ENCODE assay signal across 11 cellular contexts in genomic region chr3:48427630-48427962, GRCh38. TPM values are rescaled to one million over a fixed set of nuclear protein-coding genes. Genes with fewer than 3 reads are reported as not detected.
DNase-seq lines count a peak whose midpoint lies in the region; ATAC-seq and TF ChIP-seq lines count a peak whose summit lies in the region.
"Had no signal": no experiment of that assay in that cellular context is flagged by ENCODE, and none has a peak within 500 bp of the region (broad histone marks: within the 10 kb centered on the region; RNA-seq: fewer than 3 reads in every experiment).

No MANE protein-coding gene starts in this region.

- TF ChIP-seq EP300 in upper lobe of left lung (IDR thresholded peaks at IDR 0.05), result no peak

- peak overlapping the region; percentile 77 for H3K9ac ChIP-seq in mucosa of stomach (ENCODE audit: low read length)

- no peak overlapping the region for H3K27ac ChIP-seq in ectodermal cell (ENCODE audit: insufficient read depth, low read depth, low read length, poor library complexity, severe bottlenecking)
- peak overlapping the region; percentile 16 to 95 (median 79) for H3K27ac ChIP-seq in upper lobe of left lung
- H3K27ac ChIP-seq: cardiac muscle cell had no signal

- TF ChIP-seq POLR2A in upper lobe of left lung (IDR thresholded peaks at IDR 0.05), result no peak

- H3K4me1 ChIP-seq in ectodermal cell (ENCODE audit: control insufficient read depth, insufficient read depth, low read length) (peaks cover 45% of the 10 kb centered on the region), mucosa of stomach (ENCODE audit: control insufficient read depth, insufficient read depth, low read length) (peaks cover 56% of the 10 kb centered on the region), upper lobe of left lung (peaks cover 29 to 52% (median 46%) of the 10 kb centered on the region in 4 donors)

- H3K27ac Mint-ChIP-seq in activated naive CD4-positive, alpha-beta T cell treated with anti-CD3 and anti-CD28 coated beads, Interleukin-2, amount 10 ng/mL, durations not matched to agents 7 days and 5 days, result no peak overlapping the region
- no peak overlapping the region for H3K27ac Mint-ChIP-seq in activated naive CD4-positive, alpha-beta T cell treated with anti-CD3 and anti-CD28 coated beads, Interleukin-2, amount 50 U/mL, for 72 hours

- H3K9me3 ChIP-seq in ectodermal cell (ENCODE audit: control insufficient read depth, low read length) (no peaks in the 10 kb centered on the region), mucosa of stomach (ENCODE audit: control insufficient read depth, low read length) (no peaks in the 10 kb centered on the region), upper lobe of left lung (no peaks in the 10 kb centered on the region)

- WGBS in ectodermal cell, 2 experiments, result 78 to 84% methylated on average over 9 of the region's 9 CpGs
- 74 to 77% methylated on average over 7 to 9 of the region's 9 CpGs for WGBS in upper lobe of left lung, 2 donors

- no peak for TF ChIP-seq CTCF in upper lobe of left lung (IDR thresholded peaks at IDR 0.05)

- no peak for DNase-seq in activated naive CD4-positive, alpha-beta T cell treated with anti-CD3 and anti-CD28 coated beads, Interleukin-2, amount 10 ng/mL, durations not matched to agents 7 days and 5 days
- DNase-seq in activated naive CD4-positive, alpha-beta T cell treated with anti-CD3 and anti-CD28 coated beads, Interleukin-2, amount 50 U/mL, for 72 hours (ENCODE audit: low spot score in 2 of 2), result no peak
- DNase-seq in upper lobe of left lung (no peak), DMS153 (lab: John Stamatoyannopoulos, UW) (no peak), NCI-H2171 treated with DMSO at 0.1 percent for 48 hours (lab: John Stamatoyannopoulos, UW) (no peak), iPS-NIHi7 (ENCODE audit: extremely low spot score) (no peak)
- DNase-seq: stimulated activated CD4-positive, alpha-beta T cell treated with anti-CD3 and anti-CD28 coated beads, Interleukin-12 subunit alpha, Interleukin-12 subunit beta, amount 100 ng/mL, for 4 hours had no signal

- H3K36me3 Mint-ChIP-seq in activated naive CD4-positive, alpha-beta T cell treated with anti-CD3 and anti-CD28 coated beads, Interleukin-2, amount 10 ng/mL, durations not matched to agents 7 days and 5 days, result peaks cover 11% of the 10 kb centered on the region
- no peaks in the 10 kb centered on the region for H3K36me3 Mint-ChIP-seq in activated naive CD4-positive, alpha-beta T cell treated with anti-CD3 and anti-CD28 coated beads, Interleukin-2, amount 50 U/mL, for 72 hours

- CTCF ChIA-PET in activated naive CD4-positive, alpha-beta T cell treated with anti-CD3 and anti-CD28 coated beads, Interleukin-2, amount 10 ng/mL, durations not matched to agents 7 days and 5 days (lab: Charles Lee), result no interaction called here

- ATAC-seq in activated naive CD4-positive, alpha-beta T cell treated with anti-CD3 and anti-CD28 coated beads, Interleukin-2, amount 50 U/mL, for 72 hours, result no peak
- ATAC-seq in upper lobe of left lung (ENCODE audit: low FRiP score in 2 of 2), result no peak

- H3K36me3 ChIP-seq in ectodermal cell (ENCODE audit: control insufficient read depth, insufficient read depth, low read length), result peaks cover 26% of the 10 kb centered on the region
- peaks cover 1% of the 10 kb centered on the region for H3K36me3 ChIP-seq in mucosa of stomach (ENCODE audit: control insufficient read depth, insufficient read depth, low read length)
- peaks cover 0 to 10% (median 5%) of the 10 kb centered on the region in 4 donors for H3K36me3 ChIP-seq in upper lobe of left lung
- H3K36me3 ChIP-seq: cardiac muscle cell had no signal

- peak overlapping the region; percentile 46 for H3K4me3 Mint-ChIP-seq in activated naive CD4-positive, alpha-beta T cell treated with anti-CD3 and anti-CD28 coated beads, Interleukin-2, amount 10 ng/mL, durations not matched to agents 7 days and 5 days

- H3K4me1 Mint-ChIP-seq in activated naive CD4-positive, alpha-beta T cell treated with anti-CD3 and anti-CD28 coated beads, Interleukin-2, amount 10 ng/mL, durations not matched to agents 7 days and 5 days, result peaks cover 13% of the 10 kb centered on the region

- H3K9me3 Mint-ChIP-seq in activated naive CD4-positive, alpha-beta T cell treated with anti-CD3 and anti-CD28 coated beads, Interleukin-2, amount 10 ng/mL, durations not matched to agents 7 days and 5 days, result no peaks in the 10 kb centered on the region
- no peaks in the 10 kb centered on the region for H3K9me3 Mint-ChIP-seq in activated naive CD4-positive, alpha-beta T cell treated with anti-CD3 and anti-CD28 coated beads, Interleukin-2, amount 50 U/mL, for 72 hours

- peak overlapping the region; percentile 90 for H3K4me3 ChIP-seq in ectodermal cell (ENCODE audit: insufficient read depth, low read depth, low read length)
- peak overlapping the region; percentile 11 for H3K4me3 ChIP-seq in mucosa of stomach (ENCODE audit: low read length)
- peak overlapping the region in 3 of 4 donors; percentile 1 to 93 (median 91) for H3K4me3 ChIP-seq in upper lobe of left lung

- no peaks in the 10 kb centered on the region for H3K27me3 ChIP-seq in ectodermal cell (ENCODE audit: control insufficient read depth, insufficient read depth, low read length, poor library complexity, severe bottlenecking)
- no peaks in the 10 kb centered on the region for H3K27me3 ChIP-seq in mucosa of stomach (ENCODE audit: control insufficient read depth, insufficient read depth, low read length)
- H3K27me3 ChIP-seq in upper lobe of left lung, result no peaks in the 10 kb centered on the region
- H3K27me3 ChIP-seq: cardiac muscle cell had no signal

- peaks cover 49% of the 10 kb centered on the region for H3K27me3 Mint-ChIP-seq in activated naive CD4-positive, alpha-beta T cell treated with anti-CD3 and anti-CD28 coated beads, Interleukin-2, amount 10 ng/mL, durations not matched to agents 7 days and 5 days

RNA-seq across cellular contexts. Expression of gene PLXNB1, which starts 2.3 kb away (rescaled TPM):
- 1 to 10 TPM; 3.0 to 7.3 TPM for total RNA-seq in activated naive CD4-positive, alpha-beta T cell treated with anti-CD3 and anti-CD28 coated beads, Interleukin-2, amount 50 U/mL, for 72 hours
- polyA plus RNA-seq in ectodermal cell (2013, experiment 1 of 4), result 161 TPM
- 204 TPM for polyA plus RNA-seq in ectodermal cell (2013, experiment 2 of 4)
- 140 TPM for polyA plus RNA-seq in ectodermal cell (2013, experiment 3 of 4)
- 165 TPM for polyA plus RNA-seq in ectodermal cell (2013, experiment 4 of 4)
- total RNA-seq in upper lobe of left lung, result 100 to 1,000 TPM in 4 of 6 donors, 10 to 100 TPM in 2; 91.2 to 588 (median 123) TPM

RNA-seq across cellular contexts. Expression of gene CCDC51, which starts 12.3 kb away (rescaled TPM):
- 10 to 100 TPM; 21.7 to 27.1 TPM for total RNA-seq in activated naive CD4-positive, alpha-beta T cell treated with anti-CD3 and anti-CD28 coated beads, Interleukin-2, amount 50 U/mL, for 72 hours
- 22.0 TPM for polyA plus RNA-seq in ectodermal cell (2013, experiment 1 of 4)
- polyA plus RNA-seq in ectodermal cell (2013, experiment 2 of 4), result 21.2 TPM
- 17.7 TPM for polyA plus RNA-seq in ectodermal cell (2013, experiment 3 of 4)
- polyA plus RNA-seq in ectodermal cell (2013, experiment 4 of 4), result 18.2 TPM
- total RNA-seq in upper lobe of left lung, result 10 to 100 TPM in 5 of 6 donors, 1 to 10 TPM in 1; 6.3 to 18.2 (median 13.2) TPM

RNA-seq across cellular contexts. Expression of gene TMA7, which starts 12.5 kb away (rescaled TPM):
- total RNA-seq in activated naive CD4-positive, alpha-beta T cell treated with anti-CD3 and anti-CD28 coated beads, Interleukin-2, amount 50 U/mL, for 72 hours, result 100 to 1,000 TPM; 168 to 307 TPM
- 410 TPM for polyA plus RNA-seq in ectodermal cell (2013, experiment 1 of 4)
- 358 TPM for polyA plus RNA-seq in ectodermal cell (2013, experiment 2 of 4)
- 416 TPM for polyA plus RNA-seq in ectodermal cell (2013, experiment 3 of 4)
- 513 TPM for polyA plus RNA-seq in ectodermal cell (2013, experiment 4 of 4)
- 100 to 1,000 TPM; 115 to 282 (median 163) TPM for total RNA-seq in upper lobe of left lung

RNA-seq across cellular contexts. Expression of gene ATRIP, which starts 18.9 kb away (rescaled TPM):
- 10 to 100 TPM; 10.1 to 15.9 TPM for total RNA-seq in activated naive CD4-positive, alpha-beta T cell treated with anti-CD3 and anti-CD28 coated beads, Interleukin-2, amount 50 U/mL, for 72 hours
- polyA plus RNA-seq in ectodermal cell (2013, experiment 1 of 4), result 20.7 TPM
- polyA plus RNA-seq in ectodermal cell (2013, experiment 2 of 4), result 20.5 TPM
- polyA plus RNA-seq in ectodermal cell (2013, experiment 3 of 4), result 18.2 TPM
- 16.2 TPM for polyA plus RNA-seq in ectodermal cell (2013, experiment 4 of 4)
- 10 to 100 TPM in 1 of 6 donors, 1 to 10 TPM in 5; 5.1 to 10.5 (median 6.5) TPM for total RNA-seq in upper lobe of left lung

RNA-seq across cellular contexts. Expression of gene FBXW12, which starts 55.6 kb away (rescaled TPM):
- not detected for total RNA-seq in activated naive CD4-positive, alpha-beta T cell treated with anti-CD3 and anti-CD28 coated beads, Interleukin-2, amount 50 U/mL, for 72 hours
- polyA plus RNA-seq in ectodermal cell (2013, experiment 1 of 4), result 0.87 TPM
- polyA plus RNA-seq in ectodermal cell (2013, experiment 2 of 4), result 1.6 TPM
- 1.0 TPM for polyA plus RNA-seq in ectodermal cell (2013, experiment 3 of 4)
- polyA plus RNA-seq in ectodermal cell (2013, experiment 4 of 4), result 1.1 TPM
- not detected for total RNA-seq in upper lobe of left lung
- total RNA-seq: RPMI7951 had no signal

Comparison
In these comparisons a context has a peak if more than half of its experiments do, and no peak if none do; other contexts are left out.
1. H3K4me3 ChIP-seq: peak in every context shown above with its lines; median percentile 91 in upper lobe of left lung; 90 in ectodermal cell; 11 in mucosa of stomach.
2. RNA of gene PLXNB1, which starts 2.3 kb away (total RNA-seq): 91.2 to 588 TPM in upper lobe of left lung; 3.0 to 7.3 TPM in activated naive CD4-positive, alpha-beta T cell treated with anti-CD3 and anti-CD28 coated beads, Interleukin-2, amount 50 U/mL, for 72 hours; every median in the first group is over 10 times any median in the second.